Comparison of ENCODE assay signal across 10 cellular contexts in genomic region chr13:78806457-78806856, GRCh38.
A peak's percentile ranks its signal among the peaks of the same experiment; 100 is the strongest.
DNase-seq lines count a peak whose midpoint lies in the region; ATAC-seq and TF ChIP-seq lines count a peak whose summit lies in the region.
"Had no signal": no experiment of that assay in that cellular context is flagged by ENCODE, and none has a peak within 500 bp of the region (broad histone marks: within the 10 kb centered on the region; RNA-seq: fewer than 3 reads in every experiment).

No MANE protein-coding gene starts in this region.

- DNase-seq in NCI-H1417 (lab: John Stamatoyannopoulos, UW) (peak in 2 of 3 experiments; percentile 16 to 39), NCI-H1417 treated with DMSO at 0.1 percent for 48 hours (lab: John Stamatoyannopoulos, UW) (no peak), RWPE1 (ENCODE audit: low spot score) (no peak), neural progenitor cell (ENCODE audit: low spot score) (peak; percentile 21), omental fat pad (ENCODE audit: low spot score) (no peak), sigmoid colon (no peak)
- no peak for DNase-seq in activated naive CD4-positive, alpha-beta T cell (lab: John Stamatoyannopoulos, UW)
- DNase-seq: activated CD4-positive, alpha-beta T cell treated with anti-CD3 and anti-CD28 coated beads for 1 hour; NCI-H2081 treated with DMSO at 0.1 percent for 48 hours had no signal

- H3K27ac ChIP-seq in RWPE1, result no peak overlapping the region
- H3K27ac ChIP-seq in neural progenitor cell, result no peak overlapping the region
- no peak overlapping the region for H3K27ac ChIP-seq in sigmoid colon

- no peak overlapping the region for H3K9ac ChIP-seq in neural progenitor cell

- 44 to 62% methylated on average over 4 of the region's 4 CpGs for WGBS in sigmoid colon, 2 donors

- H3K79me2 ChIP-seq in neural progenitor cell (ENCODE audit: low read depth), result no peaks in the 10 kb centered on the region

- POLR2A ChIA-PET in RWPE1 (lab: Yijun Ruan, JAX; ENCODE audit: low non-redundant PET), result no interaction called here

- H3K4me3 ChIP-seq in neural progenitor cell (no peak overlapping the region), sigmoid colon (no peak overlapping the region)

- intact Hi-C loops in sigmoid colon (cut with DNase I), result no loop called here

- peaks cover 7% of the 10 kb centered on the region for H3K9me3 Mint-ChIP-seq in neural progenitor cell

- H3K36me3 Mint-ChIP-seq in neural progenitor cell, result no peaks in the 10 kb centered on the region

- H3F3A ChIP-seq in neural progenitor cell (ENCODE audit: low read depth), result no peaks in the 10 kb centered on the region

- no peaks in the 10 kb centered on the region for H3K36me3 ChIP-seq in neural progenitor cell
- no peaks in the 10 kb centered on the region for H3K36me3 ChIP-seq in sigmoid colon

- H3K27ac Mint-ChIP-seq in neural progenitor cell, result no peak overlapping the region

- peak; percentile 23 for TF ChIP-seq CTCF in RWPE1 (conservative IDR thresholded peaks at IDR 0.05; ENCODE audit: low read depth)
- TF ChIP-seq CTCF in neural progenitor cell (IDR thresholded peaks at IDR 0.05), result peak; percentile 53
- TF ChIP-seq CTCF in omental fat pad (IDR thresholded peaks at IDR 0.05), result no peak
- no peak for TF ChIP-seq CTCF in sigmoid colon (IDR thresholded peaks at IDR 0.05)

- H3K27me3 ChIP-seq in neural progenitor cell, result peaks cover 37% of the 10 kb centered on the region
- H3K27me3 ChIP-seq in sigmoid colon, result no peaks in the 10 kb centered on the region

- H3K4me2 ChIP-seq in neural progenitor cell, result no peak overlapping the region

- no peaks in the 10 kb centered on the region for H3K27me3 Mint-ChIP-seq in neural progenitor cell (ENCODE audit: insufficient read depth, low read depth)

- CTCF ChIA-PET in RWPE1 (lab: Yijun Ruan, JAX), result interaction anchor here (0.6 kb wide), 1 partner anchor 1452 kb away, joined by 3 read pairs; no protein-coding TSS in a partner anchor

- no peak overlapping the region for H3K4me3 Mint-ChIP-seq in neural progenitor cell

- ATAC-seq in HG02938 (IDR thresholded peaks at IDR 0.05; ENCODE audit: unreplicated experiment), result peak; percentile 82
- ATAC-seq in omental fat pad (ENCODE audit: low FRiP score), result no peak

- no peaks in the 10 kb centered on the region for H4K20me1 ChIP-seq in neural progenitor cell (ENCODE audit: low read depth)

- H3K4me1 ChIP-seq in neural progenitor cell (no peaks in the 10 kb centered on the region), sigmoid colon (no peaks in the 10 kb centered on the region)

- H2AFZ ChIP-seq in neural progenitor cell (replicated peaks), result no peak overlapping the region

- no peaks in the 10 kb centered on the region for H3K4me1 Mint-ChIP-seq in neural progenitor cell

- no peaks in the 10 kb centered on the region for H3K9me3 ChIP-seq in neural progenitor cell (ENCODE audit: low read depth)
- H3K9me3 ChIP-seq in sigmoid colon, result no peaks in the 10 kb centered on the region

- no peak for TF ChIP-seq EP300 in sigmoid colon (IDR thresholded peaks at IDR 0.05)

- TF ChIP-seq POLR2A in sigmoid colon (IDR thresholded peaks at IDR 0.05), result no peak

Comparison
In these comparisons a context has a peak if more than half of its experiments do, and no peak if none do; other contexts are left out.
1. DNase-seq: peak in NCI-H1417 (2 of 3) and neural progenitor cell (single experiment); none in NCI-H1417 treated with DMSO at 0.1 percent for 48 hours (single experiment), RWPE1 (single experiment), activated naive CD4-positive, alpha-beta T cell (0 of 4), omental fat pad (single experiment) and sigmoid colon (single experiment).
2. CTCF ChIP-seq: peak in RWPE1 (single experiment) and neural progenitor cell (single experiment); none in omental fat pad (0 of 3) and sigmoid colon (0 of 4).